Comparison of ENCODE assay signal across 14 cellular contexts in the genomic region with DNA sequence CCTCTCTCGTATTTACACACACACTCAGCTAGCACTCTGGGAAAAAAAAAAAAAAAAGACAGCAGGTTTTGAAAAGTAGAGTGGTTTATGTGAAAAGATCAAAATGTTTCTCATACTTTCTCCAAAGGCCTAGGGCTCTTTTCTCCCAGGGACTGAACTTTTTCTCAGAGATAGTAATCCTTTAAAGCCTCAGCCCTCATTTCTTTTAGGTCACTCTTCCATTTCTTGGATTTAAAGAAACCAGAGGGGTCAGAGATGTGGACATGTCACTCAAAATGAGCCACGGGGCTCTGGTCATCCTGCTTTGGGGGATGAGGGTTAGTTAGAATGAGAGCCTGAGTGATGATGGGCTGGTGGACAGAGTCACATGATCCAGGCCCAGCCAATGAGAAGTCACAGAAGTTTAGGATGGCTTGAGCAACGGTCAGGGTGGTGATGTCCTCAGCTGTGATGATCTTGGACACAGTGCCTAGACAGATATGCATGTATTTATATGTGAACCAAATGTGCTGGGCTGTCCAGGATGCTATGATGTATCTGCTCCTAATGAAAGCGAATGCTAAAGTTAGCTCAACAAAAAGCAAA. TPM values are rescaled to one million over a fixed set of nuclear protein-coding genes. Genes with fewer than 3 reads are reported as not detected.
DNase-seq lines count a peak whose midpoint lies in the region; ATAC-seq, FAIRE-seq and TF ChIP-seq lines count a peak whose summit lies in the region.
"Had no signal": no experiment of that assay in that cellular context is flagged by ENCODE, and none has a peak within 500 bp of the region (broad histone marks: within the 10 kb centered on the region; RNA-seq: fewer than 3 reads in every experiment).

No MANE protein-coding gene starts in this region.

- no peak for FAIRE-seq in pancreas (lab: Jason Lieb, UNC)
- FAIRE-seq: keratinocyte had no signal

- H3K27ac ChIP-seq in SK-N-MC: peak overlapping the region; percentile 51; the same call in 1 of the 2 replicates
- peak overlapping the region; percentile 36 for H3K27ac ChIP-seq in upper lobe of right lung
- H3K27ac ChIP-seq in pancreas: no peak overlapping the region
- H3K27ac ChIP-seq: Peyer's patch, psoas muscle had no signal

- H3K36me3 Mint-ChIP-seq in activated naive CD8-positive, alpha-beta T cell: no peaks in the 10 kb centered on the region
- no peaks in the 10 kb centered on the region for H3K36me3 Mint-ChIP-seq in activated naive CD8-positive, alpha-beta T cell treated with anti-CD3 and anti-CD28 coated beads, Interleukin-2, amount 50 U/mL, for 24 hours (ENCODE audit: low read depth)

- intact Hi-C loops in upper lobe of right lung (cut with DNase I) (no loop called here), pancreas (cut with DNase I) (no loop called here)

- H3K9me3 Mint-ChIP-seq in activated naive CD8-positive, alpha-beta T cell (ENCODE audit: low read depth): no peaks in the 10 kb centered on the region
- H3K9me3 Mint-ChIP-seq in activated naive CD8-positive, alpha-beta T cell treated with anti-CD3 and anti-CD28 coated beads, Interleukin-2, amount 50 U/mL, for 24 hours: no peaks in the 10 kb centered on the region

- H3K9ac ChIP-seq in SK-N-MC (ENCODE audit: insufficient read length): no peak overlapping the region

- H3K4me1 Mint-ChIP-seq in activated naive CD8-positive, alpha-beta T cell (ENCODE audit: low read depth): peaks cover 30% of the 10 kb centered on the region
- H3K4me1 Mint-ChIP-seq in activated naive CD8-positive, alpha-beta T cell treated with anti-CD3 and anti-CD28 coated beads, Interleukin-2, amount 50 U/mL, for 24 hours: peaks cover 25% of the 10 kb centered on the region

- H3K4me1 ChIP-seq in upper lobe of right lung (peaks cover 10% of the 10 kb centered on the region), pancreas (peaks cover 0 to 2% (median 2%) of the 10 kb centered on the region in 3 donors)
- H3K4me1 ChIP-seq: psoas muscle had no signal

- H3K27me3 ChIP-seq in upper lobe of right lung (no peaks in the 10 kb centered on the region), pancreas (no peaks in the 10 kb centered on the region)
- H3K27me3 ChIP-seq: Peyer's patch had no signal

- TF ChIP-seq CTCF in upper lobe of right lung (IDR thresholded peaks at IDR 0.05): no peak
- no peak for TF ChIP-seq CTCF in pancreas (IDR thresholded peaks at IDR 0.05)

- H3K9me3 ChIP-seq in SK-N-MC (ENCODE audit: low read depth, low read length) (no peaks in the 10 kb centered on the region), upper lobe of right lung (no peaks in the 10 kb centered on the region), pancreas (no peaks in the 10 kb centered on the region)
- H3K9me3 ChIP-seq: Peyer's patch, psoas muscle had no signal

- H3K4me3 ChIP-seq in SK-N-MC (no peak overlapping the region), upper lobe of right lung (no peak overlapping the region), pancreas (no peak overlapping the region)
- H3K4me3 ChIP-seq: Peyer's patch, psoas muscle had no signal

- H3K4me3 Mint-ChIP-seq in activated naive CD8-positive, alpha-beta T cell: peak overlapping the region; percentile 53
- H3K4me3 Mint-ChIP-seq in activated naive CD8-positive, alpha-beta T cell treated with anti-CD3 and anti-CD28 coated beads, Interleukin-2, amount 50 U/mL, for 24 hours: no peak overlapping the region

- no peak for ATAC-seq in activated naive CD8-positive, alpha-beta T cell treated with anti-CD3 and anti-CD28 coated beads, Interleukin-2, amount 50 U/mL, for 24 hours
- ATAC-seq in upper lobe of right lung (peak; percentile 32), pancreas (no peak)
- ATAC-seq: activated CD4-positive, CD25-positive, alpha-beta regulatory T cell treated with anti-CD3 and anti-CD28 coated beads, Interleukin-2, amount 50 U/mL, for 24 hours; psoas muscle had no signal

- no peak overlapping the region for H3K27ac Mint-ChIP-seq in activated naive CD8-positive, alpha-beta T cell
- H3K27ac Mint-ChIP-seq in activated naive CD8-positive, alpha-beta T cell treated with anti-CD3 and anti-CD28 coated beads, Interleukin-2, amount 50 U/mL, for 24 hours: no peak overlapping the region

- no peaks in the 10 kb centered on the region for H3K27me3 Mint-ChIP-seq in activated naive CD8-positive, alpha-beta T cell
- peaks cover 4% of the 10 kb centered on the region for H3K27me3 Mint-ChIP-seq in activated naive CD8-positive, alpha-beta T cell treated with anti-CD3 and anti-CD28 coated beads, Interleukin-2, amount 50 U/mL, for 24 hours

- no peak for DNase-seq in activated naive CD8-positive, alpha-beta T cell treated with anti-CD3 and anti-CD28 coated beads, Interleukin-2, amount 50 U/mL, for 24 hours
- DNase-seq in SK-N-MC (ENCODE audit: low read depth, low spot score): no peak
- DNase-seq in hepatic stellate cell (ENCODE audit: low spot score): peak; percentile 26
- DNase-seq in upper lobe of right lung: no peak
- DNase-seq in effector CD4-positive, alpha-beta T cell: no peak
- no peak for DNase-seq in KG1 (lab: John Stamatoyannopoulos, UW)
- no peak for DNase-seq in pancreas
- DNase-seq: NCI-H2029 treated with DMSO at 0.1 percent for 48 hours, NCI-H526, Peyer's patch, psoas muscle had no signal

- 73 to 82% methylated on average over 4 of the region's 4 CpGs for WGBS in pancreas, 2 donors

- H3K36me3 ChIP-seq in SK-N-MC (ENCODE audit: insufficient read depth, low read length): no peaks in the 10 kb centered on the region
- H3K36me3 ChIP-seq in upper lobe of right lung: no peaks in the 10 kb centered on the region
- H3K36me3 ChIP-seq in pancreas: no peaks in the 10 kb centered on the region
- H3K36me3 ChIP-seq: Peyer's patch had no signal

RNA-seq across cellular contexts. Expression of gene AXIN2, which starts 33.7 kb away (rescaled TPM):
- total RNA-seq in upper lobe of right lung (63.6 TPM), pancreas (10 to 100 TPM in 1 of 6 donors, 1 to 10 TPM in 5; 2.6 to 13.1 (median 4.2) TPM)
- 1 to 10 TPM; 2.5 to 3.1 TPM for polyA plus RNA-seq in pancreas

Comparison
In these comparisons a context has a peak if more than half of its experiments do, and no peak if none do; other contexts are left out.
1. H3K27ac ChIP-seq: peak in SK-N-MC (single experiment) and upper lobe of right lung (single experiment); none in pancreas (0 of 4).